Comparison of ENCODE assay signal across 16 cellular contexts in the genomic region with DNA sequence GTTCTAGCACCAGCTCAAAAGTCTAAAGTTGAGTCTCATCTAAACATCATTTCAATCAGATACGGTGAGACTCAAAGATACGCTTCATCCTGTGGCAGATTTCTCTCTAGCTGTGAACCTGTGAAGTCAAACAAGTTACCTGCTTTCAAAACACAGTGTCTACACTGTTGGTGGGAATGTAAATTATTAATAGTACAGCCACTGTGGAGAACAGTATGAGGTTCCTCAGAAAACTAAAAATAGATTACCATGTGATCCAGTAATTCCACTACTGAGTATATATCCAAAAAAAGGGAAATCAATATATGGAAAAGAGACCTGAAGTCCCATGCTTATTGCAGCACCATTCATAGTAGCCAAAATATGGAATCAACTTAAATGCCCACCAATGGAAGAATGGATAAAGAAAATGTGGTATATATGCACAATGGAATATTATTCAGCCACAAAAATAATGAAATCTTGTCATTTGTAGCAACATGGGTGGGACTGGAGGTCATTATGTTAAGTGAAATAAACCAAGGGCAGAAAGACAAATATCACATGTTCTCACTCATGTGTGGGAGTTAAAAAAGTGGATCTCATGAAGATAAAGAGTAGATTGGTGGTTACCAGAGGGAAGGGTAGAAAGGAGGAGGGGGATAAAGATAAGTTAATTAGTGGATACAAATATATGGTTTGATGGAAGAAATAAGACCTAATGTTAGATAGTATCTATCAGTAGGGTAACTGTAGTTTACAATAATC. TPM values are rescaled to one million over a fixed set of nuclear protein-coding genes. Genes with fewer than 3 reads are reported as not detected.
DNase-seq lines count a peak whose midpoint lies in the region; ATAC-seq and TF ChIP-seq lines count a peak whose summit lies in the region.
"Had no signal": no experiment of that assay in that cellular context is flagged by ENCODE, and none has a peak within 500 bp of the region (broad histone marks: within the 10 kb centered on the region; RNA-seq: fewer than 3 reads in every experiment).

No MANE protein-coding gene starts in this region.

- H3K27ac Mint-ChIP-seq in activated T-cell treated with anti-CD3 and anti-CD28 coated beads, Interleukin-2, amount 50 U/mL, for 24 hours, result peak overlapping the region; percentile 9
- H3K27ac Mint-ChIP-seq: B cell had no signal

- no peak overlapping the region for H3K4me3 ChIP-seq in cardiac muscle cell
- no peak overlapping the region for H3K4me3 ChIP-seq in right lobe of liver
- peak overlapping the region; percentile 4 to 25 (median 14) for H3K4me3 ChIP-seq in skeletal muscle tissue (ENCODE audit: low read length in 3 of 3)
- H3K4me3 ChIP-seq in transverse colon, result no peak overlapping the region

- peak overlapping the region; percentile 20 to 46 (median 21) for H3K9ac ChIP-seq in skeletal muscle tissue (ENCODE audit: low read depth in 1 of 3, low read length in 3 of 3)

- peaks cover 32% of the 10 kb centered on the region for H3K4me1 ChIP-seq in cardiac muscle cell (ENCODE audit: low read depth)
- H3K4me1 ChIP-seq in right lobe of liver, result peaks cover 0 to 17% (median 5%) of the 10 kb centered on the region in 4 donors
- H3K4me1 ChIP-seq in skeletal muscle tissue (ENCODE audit: control insufficient read depth in 3 of 3, insufficient read depth in 3 of 3, low read length in 3 of 3), result peaks cover 24 to 44% (median 31%) of the 10 kb centered on the region in 3 donors
- H3K4me1 ChIP-seq in transverse colon, result peaks cover 4 to 29% (median 10%) of the 10 kb centered on the region in 4 donors

- peak overlapping the region; percentile 96 for H3K27ac ChIP-seq in cardiac muscle cell
- no peak overlapping the region for H3K27ac ChIP-seq in right lobe of liver
- peak overlapping the region; percentile 72 for H3K27ac ChIP-seq in skeletal muscle tissue (ENCODE audit: low read depth, low read length)
- no peak overlapping the region for H3K27ac ChIP-seq in transverse colon
- H3K27ac ChIP-seq: 22Rv1 had no signal

- H3K9me3 Mint-ChIP-seq in activated T-cell treated with anti-CD3 and anti-CD28 coated beads, Interleukin-2, amount 50 U/mL, for 24 hours, result no peaks in the 10 kb centered on the region
- H3K9me3 Mint-ChIP-seq: CD4-positive, alpha-beta memory T cell; IgD-negative memory B cell had no signal

- H3K27me3 ChIP-seq in cardiac muscle cell (no peaks in the 10 kb centered on the region), right lobe of liver (no peaks in the 10 kb centered on the region), skeletal muscle tissue (ENCODE audit: control insufficient read depth in 3 of 3, insufficient read depth in 3 of 3, low read length in 3 of 3) (no peaks in the 10 kb centered on the region), transverse colon (no peaks in the 10 kb centered on the region)

- ATAC-seq in right lobe of liver, result peak; percentile 23 to 75 (median 55)
- ATAC-seq in HG02623 (IDR thresholded peaks at IDR 0.05; ENCODE audit: unreplicated experiment), result no peak

- peaks cover 53% of the 10 kb centered on the region for H3K4me1 Mint-ChIP-seq in activated T-cell treated with anti-CD3 and anti-CD28 coated beads, Interleukin-2, amount 50 U/mL, for 24 hours (ENCODE audit: low read depth)

- peaks cover 17% of the 10 kb centered on the region for H3K36me3 Mint-ChIP-seq in activated T-cell treated with anti-CD3 and anti-CD28 coated beads, Interleukin-2, amount 50 U/mL, for 24 hours (ENCODE audit: low read depth)

- in situ Hi-C loops in transverse colon (cut with MboI; ENCODE audit: low pct_ligation_motif_present in 1 of 4, low pct_unique_long_range_greater_than_20kb in 1 of 4, low sequenced_read_pairs in 3 of 4), result no loop called here

- no peak for TF ChIP-seq EP300 in transverse colon (IDR thresholded peaks at IDR 0.05; ENCODE audit: low read depth)

- TF ChIP-seq POLR2A in right lobe of liver (IDR thresholded peaks at IDR 0.05) (no peak), transverse colon (IDR thresholded peaks at IDR 0.05) (no peak)

- DNase-seq in activated T-cell treated with anti-CD3 and anti-CD28 coated beads, Interleukin-2, amount 50 U/mL, for 24 hours, result no peak
- DNase-seq in activated T-cell treated with anti-CD3 and anti-CD28 coated beads for 4 hours (no peak), cardiac muscle cell (ENCODE audit: low read depth in 1 of 2, low spot score in 1 of 2) (no peak), right lobe of liver (no peak), transverse colon (no peak), COLO829 (ENCODE audit: low spot score) (no peak)
- DNase-seq: CD4-positive, alpha-beta memory T cell; NCI-H1105 treated with DMSO at 0.1 percent for 48 hours; NCI-H187; NCI-H446; NCI-H774 had no signal

- intact Hi-C loops in right lobe of liver (cut with DNase I) (no loop called here), transverse colon (cut with DNase I; ENCODE audit: low total_unique reads) (no loop called here)

- H3K27me3 Mint-ChIP-seq in activated T-cell treated with anti-CD3 and anti-CD28 coated beads, Interleukin-2, amount 50 U/mL, for 24 hours, result no peaks in the 10 kb centered on the region
- H3K27me3 Mint-ChIP-seq: B cell; CD4-positive, alpha-beta memory T cell; IgD-negative memory B cell had no signal

- 81% methylated on average over 2 of the region's 2 CpGs for WGBS in right lobe of liver (ENCODE audit: insufficient coverage, low coverage, low lambda C conversion rate, missing lambda C conversion rate)
- 85 to 95% methylated on average over 2 of the region's 2 CpGs for WGBS in transverse colon (ENCODE audit: low coverage in 1 of 2), 2 donors

- no peaks in the 10 kb centered on the region for H3K9me3 ChIP-seq in cardiac muscle cell (ENCODE audit: low read depth)
- H3K9me3 ChIP-seq in right lobe of liver, result no peaks in the 10 kb centered on the region
- H3K9me3 ChIP-seq in skeletal muscle tissue (ENCODE audit: control insufficient read depth in 3 of 3, low read length in 3 of 3), result no peaks in the 10 kb centered on the region
- no peaks in the 10 kb centered on the region for H3K9me3 ChIP-seq in transverse colon

- peaks cover 6% of the 10 kb centered on the region for H3K36me3 ChIP-seq in cardiac muscle cell
- H3K36me3 ChIP-seq in right lobe of liver, result no peaks in the 10 kb centered on the region
- H3K36me3 ChIP-seq in skeletal muscle tissue (ENCODE audit: control insufficient read depth in 3 of 3, insufficient read depth in 3 of 3, low read length in 3 of 3), result peaks cover 0 to 6% (median 3%) of the 10 kb centered on the region in 3 donors
- no peaks in the 10 kb centered on the region for H3K36me3 ChIP-seq in transverse colon

- no peak for TF ChIP-seq CTCF in cardiac muscle cell (IDR thresholded peaks at IDR 0.05; ENCODE audit: low read depth, low read length)
- TF ChIP-seq CTCF in right lobe of liver (IDR thresholded peaks at IDR 0.05), result no peak
- no peak for TF ChIP-seq CTCF in transverse colon (IDR thresholded peaks at IDR 0.05)

- no peak overlapping the region for H3K4me3 Mint-ChIP-seq in activated T-cell treated with anti-CD3 and anti-CD28 coated beads, Interleukin-2, amount 50 U/mL, for 24 hours
- H3K4me3 Mint-ChIP-seq: B cell; CD4-positive, alpha-beta memory T cell had no signal

RNA-seq across cellular contexts. Expression of a gene that starts 11.7 kb away (rescaled TPM):
- total RNA-seq in cardiac muscle cell, result 31.8 and 53.1 TPM in 2 replicates
- 18.7 and 26.1 TPM in 2 replicates for polyA plus RNA-seq in cardiac muscle cell
- 10 to 100 TPM; 25.3 to 37.3 (median 29.9) TPM for total RNA-seq in right lobe of liver
- total RNA-seq in skeletal muscle tissue, result 67.8 TPM
- 10 to 100 TPM; 45.2 to 79.0 (median 74.1) TPM for total RNA-seq in transverse colon

RNA-seq across cellular contexts. Expression of a gene that starts 14.2 kb away (rescaled TPM):
- total RNA-seq in cardiac muscle cell (46.8 and 56.1 TPM in 2 replicates), right lobe of liver (10 to 100 TPM; 18.4 to 26.7 (median 20.7) TPM), skeletal muscle tissue (29.7 TPM), transverse colon (10 to 100 TPM in 3 of 4 donors, not detected in 1; 10.5 to 35.7 (median 34.1) TPM)
- 124 and 156 TPM in 2 replicates for polyA plus RNA-seq in cardiac muscle cell

RNA-seq across cellular contexts. Expression of a gene that starts 40.2 kb away (rescaled TPM):
- total RNA-seq in cardiac muscle cell (64.1 and 90.7 TPM in 2 replicates), right lobe of liver (10 to 100 TPM; 16.5 to 41.3 (median 33.2) TPM), skeletal muscle tissue (24.5 TPM), transverse colon (10 to 100 TPM; 28.3 to 55.3 (median 30.3) TPM)
- polyA plus RNA-seq in cardiac muscle cell, result 235 and 260 TPM in 2 replicates

Comparison
In these comparisons a context has a peak if more than half of its experiments do, and no peak if none do; other contexts are left out.
1. H3K27ac ChIP-seq: peak in cardiac muscle cell (single experiment) and skeletal muscle tissue (single experiment); none in right lobe of liver (0 of 3) and transverse colon (0 of 4).
2. H3K4me3 ChIP-seq: peak in skeletal muscle tissue (3 of 3); none in cardiac muscle cell (single experiment), right lobe of liver (0 of 3) and transverse colon (0 of 4).